Comparison of ENCODE assay signal across 25 cellular contexts in the genomic region with DNA sequence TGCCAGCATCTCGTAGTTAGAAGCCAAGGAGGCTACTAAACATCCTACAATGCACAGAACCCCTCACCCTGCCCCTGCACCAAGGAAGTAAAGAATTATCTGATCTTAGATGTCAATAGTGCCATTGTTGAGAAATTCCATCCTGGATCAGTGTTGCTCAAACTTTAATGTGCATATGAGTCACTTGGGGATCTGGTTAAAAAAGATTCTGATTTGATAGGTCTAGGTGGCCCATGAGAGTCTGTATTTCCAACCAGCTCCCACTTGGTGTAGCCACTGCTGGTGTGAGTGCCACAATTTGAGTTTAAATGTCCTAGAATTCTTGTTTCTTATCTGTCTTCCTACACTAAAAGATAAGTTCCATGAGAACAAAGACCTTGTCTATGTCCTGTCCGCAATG. TPM values are rescaled to one million over a fixed set of nuclear protein-coding genes. Genes with fewer than 3 reads are reported as not detected.
DNase-seq lines count a peak whose midpoint lies in the region; ATAC-seq and TF ChIP-seq lines count a peak whose summit lies in the region.
"Had no signal": no experiment of that assay in that cellular context is flagged by ENCODE, and none has a peak within 500 bp of the region (broad histone marks: within the 10 kb centered on the region; RNA-seq: fewer than 3 reads in every experiment).

No MANE protein-coding gene starts in this region.

- H3K4me3 Mint-ChIP-seq in MCF 10A (ENCODE audit: unreplicated experiment), result no peak overlapping the region
- no peak overlapping the region for H3K4me3 Mint-ChIP-seq in stimulated activated naive B cell treated with anti-CD40 and anti-IgM and Interleukin-4, amounts not matched to agents 10 μg/mL and 1 μg/mL and 100 μg/mL, for 72 hours
- H3K4me3 Mint-ChIP-seq: activated CD4-positive, alpha-beta T cell treated with anti-CD3 and anti-CD28 coated beads, Interleukin-2, amount 10 ng/mL, durations not matched to agents 24 days and 14 days; stimulated activated naive CD8-positive, alpha-beta T cell treated with anti-CD3 and anti-CD28 coated beads, Interleukin-15, Interleukin-2, amounts not matched to agents 100 ng/mL and 50 ng/mL, for 24 hours; T-helper 1 cell treated with Interleukin-12 subunit alpha and Interleukin-12 subunit beta and Interleukin-4 antibody, amounts not matched to agents 30 μg/mL and 1 μg/mL, for 36 hours had no signal

- no peaks in the 10 kb centered on the region for H3K27me3 ChIP-seq in vagina
- H3K27me3 ChIP-seq: adrenal gland, BE2C, dorsolateral prefrontal cortex had no signal

- H3K4me1 Mint-ChIP-seq in MCF 10A (ENCODE audit: insufficient read depth, unreplicated experiment), result peaks cover 36% of the 10 kb centered on the region
- no peaks in the 10 kb centered on the region for H3K4me1 Mint-ChIP-seq in stimulated activated naive B cell treated with anti-CD40 and anti-IgM and Interleukin-4, amounts not matched to agents 10 μg/mL and 1 μg/mL and 100 μg/mL, for 72 hours
- H3K4me1 Mint-ChIP-seq: activated CD4-positive, alpha-beta T cell treated with anti-CD3 and anti-CD28 coated beads, Interleukin-2, amount 10 ng/mL, durations not matched to agents 24 days and 14 days had no signal

- no TSS peak for BruUV-seq in MCF 10A (replicated peaks; lab: Mats Ljungman, UMichigan)

- H3K9me3 Mint-ChIP-seq in MCF 10A (ENCODE audit: unreplicated experiment), result peaks cover 3% of the 10 kb centered on the region
- peaks cover 2 to 3% of the 10 kb centered on the region in 2 donors for H3K9me3 Mint-ChIP-seq in stimulated activated naive B cell treated with anti-CD40 and anti-IgM and Interleukin-4, amounts not matched to agents 10 μg/mL and 1 μg/mL and 100 μg/mL, for 72 hours
- H3K9me3 Mint-ChIP-seq: T-helper 1 cell treated with Interleukin-12 subunit alpha and Interleukin-12 subunit beta and Interleukin-4 antibody, amounts not matched to agents 30 μg/mL and 1 μg/mL, for 36 hours had no signal

- ATAC-seq in Right ventricle myocardium inferior, result peak; percentile 21
- ATAC-seq in left cardiac atrium, result no peak
- ATAC-seq in HG02588 (IDR thresholded peaks at IDR 0.05; ENCODE audit: unreplicated experiment), result no peak
- ATAC-seq in stimulated activated naive B cell treated with anti-CD40 and anti-IgM and Interleukin-4, amounts not matched to agents 10 μg/mL and 1 μg/mL and 100 μg/mL, for 72 hours (replicated peaks), result no peak
- ATAC-seq: left colon, mucosa of descending colon had no signal

- intact Hi-C loops in Right ventricle myocardium inferior (cut with DNase I) (no loop called here), left cardiac atrium (cut with DNase I) (no loop called here), MCF 10A (cut with micrococcal nuclease) (no loop called here), vagina (cut with DNase I) (no loop called here)

- no peaks in the 10 kb centered on the region for H3K36me3 ChIP-seq in vagina
- H3K36me3 ChIP-seq: adrenal gland, BE2C had no signal

- POLR2A ChIA-PET in MCF 10A (lab: Yijun Ruan, JAX), result interaction anchor here (1.2 kb wide), 1 partner anchor 12 kb away, joined by 4 read pairs; no protein-coding TSS in a partner anchor

- no peaks in the 10 kb centered on the region for H3K27me3 Mint-ChIP-seq in MCF 10A (ENCODE audit: insufficient read depth, unreplicated experiment)
- H3K27me3 Mint-ChIP-seq in stimulated activated naive B cell treated with anti-CD40 and anti-IgM and Interleukin-4, amounts not matched to agents 10 μg/mL and 1 μg/mL and 100 μg/mL, for 72 hours, result peaks cover 0 to 4% of the 10 kb centered on the region in 2 donors

- TF ChIP-seq POLR2A in vagina (IDR thresholded peaks at IDR 0.05), result no peak

- no peaks in the 10 kb centered on the region for H3K9me3 ChIP-seq in vagina
- H3K9me3 ChIP-seq: adrenal gland, BE2C, Caco-2, mucosa of descending colon had no signal

- DNase-seq in Right ventricle myocardium inferior (ENCODE audit: missing footprints) (no peak), left cardiac atrium (no peak), MCF 10A (ENCODE audit: unreplicated experiment) (peak; percentile 49), iris pigment epithelial cell (ENCODE audit: low read depth) (peak; percentile 55), vagina (ENCODE audit: extremely low spot score in 2 of 2) (no peak), activated gamma-delta T cell treated with Interleukin-2 at 50 U/mL for 16 hours (no peak)
- DNase-seq in stimulated activated naive B cell treated with anti-CD40 and anti-IgM and Interleukin-4, amounts not matched to agents 10 μg/mL and 1 μg/mL and 100 μg/mL, for 72 hours, result no peak
- DNase-seq: activated CD4-positive, alpha-beta T cell treated with anti-CD3 and anti-CD28 coated beads, Interleukin-2, amount 10 ng/mL, durations not matched to agents 24 days and 14 days; activated CD8-positive, alpha-beta memory T cell treated with anti-CD3 and anti-CD28 coated beads, Interleukin-2, amount 50 U/mL, for 4 hours; activated effector memory CD4-positive, alpha-beta T cell treated with Interleukin-2 at 50 U/mL for 16 hours; adrenal gland; BE2C; Caco-2; central memory CD4-positive, alpha-beta T cell; dorsolateral prefrontal cortex; H7; left colon; mucosa of descending colon; NCI-H1417 treated with DMSO at 0.1 percent for 48 hours; NCI-H526 treated with DMSO at 0.1 percent for 48 hours; SIG-M5; stimulated activated CD4-positive, alpha-beta T cell treated with anti-CD3 and anti-CD28 coated beads, Interleukin-4, amount 100 ng/mL, for 1 hour had no signal

- peak overlapping the region; percentile 42 for H3K27ac ChIP-seq in vagina
- H3K27ac ChIP-seq: dorsolateral prefrontal cortex had no signal

- no peak overlapping the region for H3K4me3 ChIP-seq in vagina
- H3K4me3 ChIP-seq: adrenal gland, dorsolateral prefrontal cortex, mucosa of descending colon had no signal

- CTCF ChIA-PET in MCF 10A (lab: Yijun Ruan, JAX), result interaction anchor here (0.5 to 0.6 kb wide), 2 partner anchors 72 to 73 kb away, joined by 3 to 7 read pairs; no protein-coding TSS in a partner anchor

- peaks cover 34% of the 10 kb centered on the region for H3K4me1 ChIP-seq in vagina
- H3K4me1 ChIP-seq: BE2C had no signal

- H3K36me3 Mint-ChIP-seq in MCF 10A (ENCODE audit: insufficient read depth, unreplicated experiment), result no peaks in the 10 kb centered on the region
- H3K36me3 Mint-ChIP-seq in stimulated activated naive B cell treated with anti-CD40 and anti-IgM and Interleukin-4, amounts not matched to agents 10 μg/mL and 1 μg/mL and 100 μg/mL, for 72 hours, result no peaks in the 10 kb centered on the region

- H3K27ac Mint-ChIP-seq in MCF 10A (ENCODE audit: low read depth, unreplicated experiment), result no peak overlapping the region
- H3K27ac Mint-ChIP-seq in stimulated activated naive B cell treated with anti-CD40 and anti-IgM and Interleukin-4, amounts not matched to agents 10 μg/mL and 1 μg/mL and 100 μg/mL, for 72 hours, result no peak overlapping the region
- H3K27ac Mint-ChIP-seq: activated CD4-positive, alpha-beta T cell treated with anti-CD3 and anti-CD28 coated beads, Interleukin-2, amount 10 ng/mL, durations not matched to agents 24 days and 14 days; stimulated activated naive CD8-positive, alpha-beta T cell treated with anti-CD3 and anti-CD28 coated beads, Interleukin-15, Interleukin-2, amounts not matched to agents 100 ng/mL and 50 ng/mL, for 24 hours; T-helper 1 cell treated with Interleukin-12 subunit alpha and Interleukin-12 subunit beta and Interleukin-4 antibody, amounts not matched to agents 30 μg/mL and 1 μg/mL, for 36 hours had no signal

- no peak for TF ChIP-seq CTCF in MCF 10A (IDR thresholded peaks at IDR 0.05; ENCODE audit: unreplicated experiment)
- no peak for TF ChIP-seq CTCF in vagina (IDR thresholded peaks at IDR 0.05)

RNA-seq across cellular contexts. Expression of a gene that starts 43.7 kb away (rescaled TPM):
- total RNA-seq in Right ventricle myocardium inferior (8.0 TPM), left cardiac atrium (10 to 100 TPM; 12.3 to 15.3 TPM), MCF 10A (2022) (4.1 and 8.0 TPM in 2 replicates), vagina (46.4 TPM)

Comparison
In these comparisons a context has a peak if more than half of its experiments do, and no peak if none do; other contexts are left out.
1. DNase-seq: peak in MCF 10A (single experiment) and iris pigment epithelial cell (single experiment); none in Right ventricle myocardium inferior (single experiment), left cardiac atrium (single experiment), vagina (0 of 2), activated gamma-delta T cell treated with Interleukin-2 at 50 U/mL for 16 hours (single experiment) and stimulated activated naive B cell treated with anti-CD40 and anti-IgM and Interleukin-4, amounts not matched to agents 10 μg/mL and 1 μg/mL and 100 μg/mL, for 72 hours (single experiment).